1 cellular context compared by ENCODE assay signal in genomic region chr17:75404223-75404738, GRCh38.
TF ChIP-seq lines count a peak whose summit lies in the region.

No MANE protein-coding gene starts in this region.

TF ChIP-seq in K562, 482 proteins besides CTCF, POLR2A, EP300 and RAD21 (continued from another document and continues in another):
- TF ChIP-seq AFF1 (IDR thresholded peaks at IDR 0.05; ENCODE audit: low read depth in 1 of 2, partially characterized antibody in 2 of 2) = no peak
- no peak for TF ChIP-seq SETDB1 (IDR thresholded peaks at IDR 0.05; ENCODE audit: low read length)
- TF ChIP-seq ZNF445 (CRISPR knock-in tag; IDR thresholded peaks at IDR 0.05; ENCODE audit: low read depth) = no peak
- TF ChIP-seq RBFOX2 (IDR thresholded peaks at IDR 0.05; ENCODE audit: low read depth, low read length) = no peak
- no peak for TF ChIP-seq HMGXB4 (CRISPR knock-in tag; IDR thresholded peaks at IDR 0.05)
- TF ChIP-seq LCOR (CRISPR knock-in tag; IDR thresholded peaks at IDR 0.05) = 0 out of 2 replicates have a peak, but pooled peaks have one; percentile 33
- no peak for TF ChIP-seq ZFP30 (CRISPR knock-in tag; IDR thresholded peaks at IDR 0.05; ENCODE audit: borderline replicate concordance)
- peak; percentile 37; the same call in 1 of the 2 replicates for TF ChIP-seq JUND (IDR thresholded peaks at IDR 0.05; ENCODE audit: borderline replicate concordance, low read depth, low read length)
- TF ChIP-seq JUND (tag; IDR thresholded peaks at IDR 0.05; ENCODE audit: borderline replicate concordance, low read depth, low read length) = no peak
- TF ChIP-seq NRF1 (conservative IDR thresholded peaks at IDR 0.05 in 1 of 2, IDR thresholded peaks at IDR 0.05 in 1 of 2) = no peak
- TF ChIP-seq FIP1L1 (IDR thresholded peaks at IDR 0.05; ENCODE audit: low read depth, low read length, poor library complexity, severe bottlenecking) = no peak
- TF ChIP-seq BHLHE40 (IDR thresholded peaks at IDR 0.05; ENCODE audit: low read length) = no peak
- no peak for TF ChIP-seq ZNF655 (CRISPR knock-in tag; IDR thresholded peaks at IDR 0.05)
- TF ChIP-seq E2F4 (CRISPR knock-in tag; IDR thresholded peaks at IDR 0.05; ENCODE audit: low read depth) = no peak
- no peak for TF ChIP-seq NR0B1 (IDR thresholded peaks at IDR 0.05; ENCODE audit: partially characterized antibody)
- peak in 1 of 2 experiments; percentile 79; a peak in 1 of 4 replicates for TF ChIP-seq TEAD1 (CRISPR knock-in tag; IDR thresholded peaks at IDR 0.05)
- no peak for TF ChIP-seq PATZ1 (CRISPR knock-in tag; IDR thresholded peaks at IDR 0.05; ENCODE audit: borderline replicate concordance)
- no peak for TF ChIP-seq NCOA1 (IDR thresholded peaks at IDR 0.05; ENCODE audit: low read depth)
- TF ChIP-seq ZBTB33 (CRISPR knock-in tag; IDR thresholded peaks at IDR 0.05) = no peak
- TF ChIP-seq FOXA1 (IDR thresholded peaks at IDR 0.05; ENCODE audit: borderline replicate concordance) = no peak
- TF ChIP-seq ZBTB12 (CRISPR knock-in tag; IDR thresholded peaks at IDR 0.05) = no peak
- TF ChIP-seq SP2 (IDR thresholded peaks at IDR 0.05; ENCODE audit: extremely low read depth, low read depth, low read length, poor library complexity, severe bottlenecking) = no peak
- 0 out of 2 replicates have a peak, but pooled peaks have one; percentile 20 for TF ChIP-seq GATAD2B (IDR thresholded peaks at IDR 0.05; ENCODE audit: borderline replicate concordance)
- no peak for TF ChIP-seq NR4A1 (CRISPR knock-in tag; IDR thresholded peaks at IDR 0.05)
- TF ChIP-seq NR4A1 (tag; IDR thresholded peaks at IDR 0.05) = no peak
- TF ChIP-seq SMARCC2 (IDR thresholded peaks at IDR 0.05; ENCODE audit: low read depth) = 0 out of 2 replicates have a peak, but pooled peaks have one; percentile 45
- no peak for TF ChIP-seq SIN3B (IDR thresholded peaks at IDR 0.05; ENCODE audit: low read depth)
- TF ChIP-seq ZNF175 (CRISPR knock-in tag; IDR thresholded peaks at IDR 0.05; ENCODE audit: low read depth) = no peak
- TF ChIP-seq TCF3 (CRISPR knock-in tag; IDR thresholded peaks at IDR 0.05) = no peak
- no peak for TF ChIP-seq SMAD3 (CRISPR knock-in tag; conservative IDR thresholded peaks at IDR 0.05)
- TF ChIP-seq CEBPZ (IDR thresholded peaks at IDR 0.05; ENCODE audit: borderline replicate concordance, low read depth, low read length) = no peak
- no peak for TF ChIP-seq ATF4 (CRISPR knock-in tag; IDR thresholded peaks at IDR 0.05)
- TF ChIP-seq GABPB2 (CRISPR knock-in tag; conservative IDR thresholded peaks at IDR 0.05) = no peak
- no peak for TF ChIP-seq DACH1 (IDR thresholded peaks at IDR 0.05; ENCODE audit: partially characterized antibody)
- no peak for TF ChIP-seq ZNF398 (CRISPR knock-in tag; IDR thresholded peaks at IDR 0.05)
- peak; percentile 79 for TF ChIP-seq SMARCE1 (IDR thresholded peaks at IDR 0.05)
- no peak for TF ChIP-seq ILF3 (IDR thresholded peaks at IDR 0.05; ENCODE audit: borderline replicate concordance)
- no peak for TF ChIP-seq ZNF764 (CRISPR knock-in tag; IDR thresholded peaks at IDR 0.05; ENCODE audit: low read depth)
